In genomic region chr22:20080445-20080775, GRCh38 we compare ENCODE assay signal across 1 cellular context.
TF ChIP-seq lines count a peak whose summit lies in the region.

No MANE protein-coding gene starts in this region.

TF ChIP-seq in GM23338, 12 proteins besides CTCF, POLR2A, EP300 and RAD21 (continued from another document):
- TF ChIP-seq ZNF462 (CRISPR knock-in tag; IDR thresholded peaks at IDR 0.05) (no peak), ZNF331 (CRISPR knock-in tag; IDR thresholded peaks at IDR 0.05; ENCODE audit: low read depth) (no peak), STAT1 (IDR thresholded peaks at IDR 0.05; ENCODE audit: unreplicated experiment) (no peak), REST (IDR thresholded peaks at IDR 0.05; ENCODE audit: unreplicated experiment) (no peak)
